Comparison of ENCODE assay signal across 18 cellular contexts in genomic region chr3:143578810-143579425, GRCh38.
A peak's percentile ranks its signal among the peaks of the same experiment; 100 is the strongest.
DNase-seq lines count a peak whose midpoint lies in the region; ATAC-seq and TF ChIP-seq lines count a peak whose summit lies in the region.
"Had no signal": no experiment of that assay in that cellular context is flagged by ENCODE, and none has a peak within 500 bp of the region (broad histone marks: within the 10 kb centered on the region; RNA-seq: fewer than 3 reads in every experiment).

No MANE protein-coding gene starts in this region.

- H3K4me1 ChIP-seq in SJCRH30 (0 out of 2 replicates have a peak, but pooled peaks cover 3% of the 10 kb centered on the region), lower lobe of right lung (no peaks in the 10 kb centered on the region)
- H3K4me1 ChIP-seq: Caco-2 had no signal

- H3K9me3 ChIP-seq in SJCRH30 (replicated peaks): no peaks in the 10 kb centered on the region
- no peaks in the 10 kb centered on the region for H3K9me3 ChIP-seq in lower lobe of right lung
- H3K9me3 ChIP-seq: Caco-2 had no signal

- H3K4me1 Mint-ChIP-seq in MCF 10A (ENCODE audit: insufficient read depth, unreplicated experiment): no peaks in the 10 kb centered on the region

- H3K36me3 ChIP-seq in SJCRH30 (no peaks in the 10 kb centered on the region), lower lobe of right lung (peaks cover 7% of the 10 kb centered on the region)

- H3K27ac ChIP-seq in SJCRH30: no peak overlapping the region
- no peak overlapping the region for H3K27ac ChIP-seq in lower lobe of right lung
- H3K27ac ChIP-seq: C4-2B had no signal

- H3K27me3 Mint-ChIP-seq in MCF 10A (ENCODE audit: insufficient read depth, unreplicated experiment): no peaks in the 10 kb centered on the region
- H3K27me3 Mint-ChIP-seq: CD4-positive, alpha-beta T cell; IgD-negative memory B cell had no signal

- no peak for TF ChIP-seq CTCF in fibroblast of mammary gland (conservative IDR thresholded peaks at IDR 0.05; ENCODE audit: control insufficient read depth, insufficient read depth, low read depth, low read length)
- no peak for TF ChIP-seq CTCF in MCF 10A (IDR thresholded peaks at IDR 0.05; ENCODE audit: unreplicated experiment)
- TF ChIP-seq CTCF in lower lobe of right lung (IDR thresholded peaks at IDR 0.05): no peak

- H3K4me3 ChIP-seq in SJCRH30: no peak overlapping the region
- no peak overlapping the region for H3K4me3 ChIP-seq in fibroblast of mammary gland (ENCODE audit: control insufficient read depth, low read depth, low read length)
- H3K4me3 ChIP-seq in skeletal muscle cell (ENCODE audit: low read depth, low read length): no peak overlapping the region
- H3K4me3 ChIP-seq in lower lobe of right lung: no peak overlapping the region
- H3K4me3 ChIP-seq: GM12878 had no signal

- CTCF ChIA-PET in MCF 10A (lab: Yijun Ruan, JAX): interaction anchor here (0.6 kb wide), 1 partner anchor 19 kb away, joined by 4 read pairs; no protein-coding TSS in a partner anchor

- intact Hi-C loops in MCF 10A (cut with micrococcal nuclease) (no loop called here), lower lobe of right lung (cut with DNase I) (no loop called here)

- no TSS peak for BruUV-seq in MCF 10A (replicated peaks; lab: Mats Ljungman, UMichigan)

- no peaks in the 10 kb centered on the region for H3K27me3 ChIP-seq in SJCRH30
- no peaks in the 10 kb centered on the region for H3K27me3 ChIP-seq in lower lobe of right lung (ENCODE audit: low read depth)

- ATAC-seq in lower lobe of right lung: no peak
- ATAC-seq: GM12878, HepG2 had no signal

- DNase-seq in SJCRH30: peak; percentile 9 to 39
- DNase-seq in fibroblast of mammary gland (ENCODE audit: low read depth): peak; percentile 25
- DNase-seq in myocyte (ENCODE audit: low read depth): peak; percentile 13
- DNase-seq in skeletal muscle cell (ENCODE audit: low read depth): peak; percentile 27
- no peak for DNase-seq in T-helper 2 cell
- DNase-seq in NCI-H128 (lab: John Stamatoyannopoulos, UW; ENCODE audit: unreplicated experiment): no peak
- DNase-seq in MCF 10A (ENCODE audit: unreplicated experiment): no peak
- no peak for DNase-seq in lower lobe of right lung
- DNase-seq: ACHN; AML-193; Caco-2; CD4-positive, alpha-beta T cell; DMS79 treated with DMSO at 0.1 percent for 48 hours; H9 had no signal

- no peak overlapping the region for H3K4me3 Mint-ChIP-seq in MCF 10A (ENCODE audit: unreplicated experiment)
- H3K4me3 Mint-ChIP-seq: CD4-positive, alpha-beta T cell; H9; IgD-negative memory B cell had no signal

- H3K9me3 Mint-ChIP-seq in MCF 10A (ENCODE audit: unreplicated experiment): no peaks in the 10 kb centered on the region
- H3K9me3 Mint-ChIP-seq: CD4-positive, alpha-beta T cell; H9; IgD-negative memory B cell had no signal

- POLR2A ChIA-PET in MCF 10A (lab: Yijun Ruan, JAX): no interaction called here

- no peak overlapping the region for H3K27ac Mint-ChIP-seq in MCF 10A (ENCODE audit: low read depth, unreplicated experiment)
- H3K27ac Mint-ChIP-seq: CD4-positive, alpha-beta T cell; H9; IgD-negative memory B cell had no signal

- H3K36me3 Mint-ChIP-seq in MCF 10A (ENCODE audit: insufficient read depth, unreplicated experiment): no peaks in the 10 kb centered on the region

Comparison
In these comparisons a context has a peak if more than half of its experiments do, and no peak if none do; other contexts are left out.
1. DNase-seq: peak in SJCRH30 (2 of 2), fibroblast of mammary gland (single experiment), myocyte (single experiment) and skeletal muscle cell (single experiment); none in T-helper 2 cell (0 of 5), NCI-H128 (single experiment), MCF 10A (single experiment) and lower lobe of right lung (single experiment).